Comparison of ENCODE assay signal across 1 cellular context in genomic region chr1:165828103-165828558, GRCh38.
TF ChIP-seq lines count a peak whose summit lies in the region.

No MANE protein-coding gene starts in this region.

TF ChIP-seq in H1, 55 proteins besides CTCF, POLR2A, EP300 and RAD21 (continued from another document):
- TF ChIP-seq ASH2L (IDR thresholded peaks at IDR 0.05; ENCODE audit: low read length): peak; percentile 65
- TF ChIP-seq POLR2AphosphoS5 (IDR thresholded peaks at IDR 0.05; ENCODE audit: low read depth, low read length): peak; percentile 77; the same call in 1 of the 2 replicates
- 0 out of 4 replicates have a peak, but pooled peaks of 1 of the 2 experiments have one; percentile 8 for TF ChIP-seq HDAC2 (IDR thresholded peaks at IDR 0.05; ENCODE audit: borderline replicate concordance in 1 of 2, low read depth in 2 of 2, low read length in 2 of 2)
